Comparison of ENCODE assay signal across 19 cellular contexts in genomic region chr1:28281608-28282425, GRCh38.
DNase-seq lines count a peak whose midpoint lies in the region; ATAC-seq and TF ChIP-seq lines count a peak whose summit lies in the region.
"Had no signal": no experiment of that assay in that cellular context is flagged by ENCODE, and none has a peak within 500 bp of the region (broad histone marks: within the 10 kb centered on the region; RNA-seq: fewer than 3 reads in every experiment).

No MANE protein-coding gene starts in this region.

- H3K9me3 Mint-ChIP-seq in stimulated activated effector memory CD8-positive, alpha-beta T cell treated with anti-CD3 and anti-CD28 coated beads, Interleukin-12 subunit alpha, Interleukin-12 subunit beta, amount 100 ng/mL, for 72 hours, result no peaks in the 10 kb centered on the region
- H3K9me3 Mint-ChIP-seq: natural killer cell treated with Interleukin-12 subunit alpha and Interleukin-12 subunit beta and Interleukin-15 and Interleukin-18, amount 100 ng/mL, for 72 hours; stimulated activated naive CD8-positive, alpha-beta T cell treated with anti-CD3 and anti-CD28 coated beads, Interleukin-15, Interleukin-2, amounts not matched to agents 100 ng/mL and 50 ng/mL, for 24 hours had no signal

- peak overlapping the region; percentile 51 for H3K27ac ChIP-seq in RWPE1
- peak overlapping the region; percentile 20 for H3K27ac ChIP-seq in epithelial cell of prostate
- H3K27ac ChIP-seq: dorsolateral prefrontal cortex had no signal

- peaks cover 62% of the 10 kb centered on the region for H3K36me3 Mint-ChIP-seq in stimulated activated effector memory CD8-positive, alpha-beta T cell treated with anti-CD3 and anti-CD28 coated beads, Interleukin-12 subunit alpha, Interleukin-12 subunit beta, amount 100 ng/mL, for 72 hours

- CTCF ChIA-PET in RWPE1 (lab: Yijun Ruan, JAX), result no interaction called here

- POLR2A ChIA-PET in RWPE1 (lab: Yijun Ruan, JAX; ENCODE audit: low non-redundant PET), result no interaction called here

- H3K27ac Mint-ChIP-seq in stimulated activated effector memory CD8-positive, alpha-beta T cell treated with anti-CD3 and anti-CD28 coated beads, Interleukin-12 subunit alpha, Interleukin-12 subunit beta, amount 100 ng/mL, for 72 hours, result peak overlapping the region; percentile 71
- H3K27ac Mint-ChIP-seq: activated CD4-positive, alpha-beta T cell treated with anti-CD3 and anti-CD28 coated beads for 36 hours; stimulated activated naive CD8-positive, alpha-beta T cell treated with anti-CD3 and anti-CD28 coated beads, Interleukin-15, Interleukin-2, amounts not matched to agents 100 ng/mL and 50 ng/mL, for 24 hours had no signal

- no peak for ATAC-seq in stimulated activated effector memory CD8-positive, alpha-beta T cell treated with anti-CD3 and anti-CD28 coated beads, Interleukin-12 subunit alpha, Interleukin-12 subunit beta, amount 100 ng/mL, for 72 hours
- ATAC-seq in HG03457 (IDR thresholded peaks at IDR 0.05; ENCODE audit: unreplicated experiment), result no peak
- ATAC-seq: activated CD4-positive, alpha-beta T cell treated with anti-CD3 and anti-CD28 coated beads for 36 hours; natural killer cell treated with Interleukin-12 subunit alpha and Interleukin-12 subunit beta and Interleukin-15 and Interleukin-18, amount 100 ng/mL, for 72 hours had no signal

- peaks cover 9% of the 10 kb centered on the region for H3K4me1 Mint-ChIP-seq in stimulated activated effector memory CD8-positive, alpha-beta T cell treated with anti-CD3 and anti-CD28 coated beads, Interleukin-12 subunit alpha, Interleukin-12 subunit beta, amount 100 ng/mL, for 72 hours
- H3K4me1 Mint-ChIP-seq: activated CD4-positive, alpha-beta T cell treated with anti-CD3 and anti-CD28 coated beads for 36 hours had no signal

- no peak for DNase-seq in RWPE1 (ENCODE audit: low spot score)
- no peak for DNase-seq in epithelial cell of prostate (ENCODE audit: low read depth, low spot score)
- DNase-seq in stimulated activated effector memory CD8-positive, alpha-beta T cell treated with anti-CD3 and anti-CD28 coated beads, Interleukin-12 subunit alpha, Interleukin-12 subunit beta, amount 100 ng/mL, for 72 hours (ENCODE audit: low spot score in 2 of 2), result no peak
- no peak for DNase-seq in GM19238 (ENCODE audit: insufficient read length, low spot score)
- DNase-seq: activated CD4-positive, alpha-beta T cell treated with anti-CD3 and anti-CD28 coated beads for 36 hours; activated CD8-positive, alpha-beta memory T cell treated with anti-CD3 and anti-CD28 coated beads, Interleukin-2, amount 50 U/mL, for 4 hours; activated effector memory CD4-positive, alpha-beta T cell treated with anti-CD3 and anti-CD28 coated beads, Interleukin-2, amount 50 U/mL, for 16 hours; BE2C; dorsolateral prefrontal cortex; erythroblast; foreskin melanocyte; hippocampal formation; NCI-H510A treated with DMSO at 0.1 percent for 48 hours; stimulated activated CD4-positive, alpha-beta T cell treated with anti-CD3 and anti-CD28 coated beads, Interleukin-2, amount 100 ng/mL, for 24 hours; SW 1271; trophoblast cell had no signal

- H3K4me3 Mint-ChIP-seq in stimulated activated effector memory CD8-positive, alpha-beta T cell treated with anti-CD3 and anti-CD28 coated beads, Interleukin-12 subunit alpha, Interleukin-12 subunit beta, amount 100 ng/mL, for 72 hours, result no peak overlapping the region
- H3K4me3 Mint-ChIP-seq: activated CD4-positive, alpha-beta T cell treated with anti-CD3 and anti-CD28 coated beads for 36 hours; stimulated activated naive CD8-positive, alpha-beta T cell treated with anti-CD3 and anti-CD28 coated beads, Interleukin-15, Interleukin-2, amounts not matched to agents 100 ng/mL and 50 ng/mL, for 24 hours had no signal

- no peak for TF ChIP-seq CTCF in RWPE1 (conservative IDR thresholded peaks at IDR 0.05; ENCODE audit: low read depth)
